Comparison of ENCODE assay signal across 1 cellular context in the genomic region with DNA sequence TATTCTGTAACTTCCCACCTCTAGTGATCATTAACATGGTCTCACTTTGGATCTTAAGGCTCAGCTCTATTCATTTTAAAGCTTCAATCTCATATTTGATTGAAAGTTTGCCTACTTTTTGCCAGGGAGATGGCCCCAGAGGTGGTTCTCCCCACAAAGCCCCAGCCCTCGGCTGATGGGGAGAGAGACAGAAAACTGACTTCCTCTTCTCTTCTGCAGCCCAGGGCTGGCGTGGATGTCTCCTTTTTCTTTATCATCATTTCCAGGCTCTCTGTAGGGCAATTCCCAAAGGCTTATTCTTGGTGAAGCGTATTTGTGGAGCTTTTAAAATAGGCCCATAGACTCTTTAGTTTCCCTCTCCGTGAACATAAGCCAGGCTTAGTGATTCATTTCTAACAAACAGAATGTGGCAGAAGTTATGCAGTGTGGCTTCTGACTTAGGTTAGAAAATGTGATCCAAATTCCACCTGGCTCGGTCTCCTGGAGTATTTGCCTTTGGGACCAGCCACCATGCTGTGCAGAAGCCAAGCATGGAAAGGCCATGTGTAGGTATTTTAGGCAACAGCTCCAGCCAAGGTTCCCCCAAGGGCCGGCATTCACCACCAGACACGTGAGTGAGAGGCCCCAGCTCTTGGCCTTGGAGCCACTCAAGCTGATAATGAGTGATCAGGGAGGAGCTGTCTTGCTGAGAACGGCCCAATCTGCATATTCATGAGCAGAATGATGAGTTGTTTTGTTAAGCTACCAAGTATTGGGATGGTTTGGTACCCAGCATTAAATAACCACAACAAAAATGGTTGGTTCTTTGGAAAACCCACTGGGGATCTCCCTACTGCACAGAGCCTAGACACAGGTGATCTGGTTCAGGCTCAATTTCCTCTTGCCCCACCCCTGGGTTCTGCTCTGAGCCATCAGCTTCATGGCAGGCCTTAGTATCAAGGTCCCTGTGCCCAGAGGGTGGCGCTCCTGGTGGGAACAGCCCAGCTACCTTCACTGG.
TF ChIP-seq lines count a peak whose summit lies in the region.

No MANE protein-coding gene starts in this region.

TF ChIP-seq in neural cell, 6 proteins besides CTCF, POLR2A, EP300 and RAD21 (continued from another document):
- TF ChIP-seq, protein P1, sequence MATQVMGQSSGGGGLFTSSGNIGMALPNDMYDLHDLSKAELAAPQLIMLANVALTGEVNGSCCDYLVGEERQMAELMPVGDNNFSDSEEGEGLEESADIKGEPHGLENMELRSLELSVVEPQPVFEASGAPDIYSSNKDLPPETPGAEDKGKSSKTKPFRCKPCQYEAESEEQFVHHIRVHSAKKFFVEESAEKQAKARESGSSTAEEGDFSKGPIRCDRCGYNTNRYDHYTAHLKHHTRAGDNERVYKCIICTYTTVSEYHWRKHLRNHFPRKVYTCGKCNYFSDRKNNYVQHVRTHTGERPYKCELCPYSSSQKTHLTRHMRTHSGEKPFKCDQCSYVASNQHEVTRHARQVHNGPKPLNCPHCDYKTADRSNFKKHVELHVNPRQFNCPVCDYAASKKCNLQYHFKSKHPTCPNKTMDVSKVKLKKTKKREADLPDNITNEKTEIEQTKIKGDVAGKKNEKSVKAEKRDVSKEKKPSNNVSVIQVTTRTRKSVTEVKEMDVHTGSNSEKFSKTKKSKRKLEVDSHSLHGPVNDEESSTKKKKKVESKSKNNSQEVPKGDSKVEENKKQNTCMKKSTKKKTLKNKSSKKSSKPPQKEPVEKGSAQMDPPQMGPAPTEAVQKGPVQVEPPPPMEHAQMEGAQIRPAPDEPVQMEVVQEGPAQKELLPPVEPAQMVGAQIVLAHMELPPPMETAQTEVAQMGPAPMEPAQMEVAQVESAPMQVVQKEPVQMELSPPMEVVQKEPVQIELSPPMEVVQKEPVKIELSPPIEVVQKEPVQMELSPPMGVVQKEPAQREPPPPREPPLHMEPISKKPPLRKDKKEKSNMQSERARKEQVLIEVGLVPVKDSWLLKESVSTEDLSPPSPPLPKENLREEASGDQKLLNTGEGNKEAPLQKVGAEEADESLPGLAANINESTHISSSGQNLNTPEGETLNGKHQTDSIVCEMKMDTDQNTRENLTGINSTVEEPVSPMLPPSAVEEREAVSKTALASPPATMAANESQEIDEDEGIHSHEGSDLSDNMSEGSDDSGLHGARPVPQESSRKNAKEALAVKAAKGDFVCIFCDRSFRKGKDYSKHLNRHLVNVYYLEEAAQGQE (IDR thresholded peaks at IDR 0.05; ENCODE audit: borderline replicate concordance) = no peak
- no peak for TF ChIP-seq EZH2 (IDR thresholded peaks at IDR 0.05; ENCODE audit: borderline replicate concordance, insufficient read depth, low read length, poor library complexity, severe bottlenecking)
- TF ChIP-seq SMC3 (conservative IDR thresholded peaks at IDR 0.05; ENCODE audit: poor library complexity) = no peak
- no peak for TF ChIP-seq MXI1 (conservative IDR thresholded peaks at IDR 0.05; ENCODE audit: poor library complexity, severe bottlenecking)
- TF ChIP-seq TAF1 (IDR thresholded peaks at IDR 0.05; ENCODE audit: low read depth) = no peak
